ENCODE assay signal across 1 cellular context in the genomic region with DNA sequence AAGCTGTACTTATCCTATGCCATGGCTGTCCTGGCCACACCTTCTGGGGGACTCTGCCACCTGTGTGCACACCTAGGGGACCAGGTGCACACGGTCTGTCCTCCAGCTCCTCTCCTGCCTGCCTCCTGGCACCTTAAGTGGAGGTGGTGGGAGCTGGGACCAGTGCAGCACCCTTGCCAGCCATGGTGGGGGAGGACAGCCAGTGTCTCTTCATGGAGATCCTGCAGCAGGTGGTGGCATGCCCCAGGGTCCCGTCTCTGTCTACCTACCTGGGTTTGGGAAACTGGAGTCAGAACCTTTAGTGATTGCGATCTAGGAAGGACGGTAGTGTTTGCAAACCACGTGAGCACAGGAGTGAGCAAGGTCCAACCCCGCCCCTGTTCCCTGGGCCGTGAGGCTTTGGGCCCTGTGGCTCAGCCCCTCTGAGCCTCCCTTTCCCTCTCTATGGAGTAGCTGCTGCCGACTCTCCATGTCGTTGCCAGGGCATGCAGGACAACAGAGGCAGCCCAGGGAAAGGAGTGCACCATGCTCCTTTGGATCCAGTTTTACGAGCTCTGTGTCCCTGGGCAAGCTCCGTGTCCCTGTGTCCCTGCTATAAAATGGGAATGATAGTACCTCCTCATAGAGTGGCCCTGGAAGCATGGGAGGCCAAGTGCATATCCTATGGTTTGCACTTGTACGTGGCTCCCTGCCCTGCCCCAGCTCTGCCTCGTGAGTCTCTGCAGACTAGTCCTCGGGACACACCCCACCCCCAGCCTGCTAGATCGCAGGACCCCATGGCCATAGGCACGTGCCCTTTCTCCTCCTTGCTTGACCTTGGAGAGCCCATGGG.
A peak's percentile ranks its signal among the peaks of the same experiment; 100 is the strongest.
TF ChIP-seq lines count a peak whose summit lies in the region.

No MANE protein-coding gene starts in this region.

TF ChIP-seq in HepG2, 621 proteins besides CTCF, POLR2A, EP300 and RAD21 (continued from another document and continues in another):
- TF ChIP-seq, protein P1, sequence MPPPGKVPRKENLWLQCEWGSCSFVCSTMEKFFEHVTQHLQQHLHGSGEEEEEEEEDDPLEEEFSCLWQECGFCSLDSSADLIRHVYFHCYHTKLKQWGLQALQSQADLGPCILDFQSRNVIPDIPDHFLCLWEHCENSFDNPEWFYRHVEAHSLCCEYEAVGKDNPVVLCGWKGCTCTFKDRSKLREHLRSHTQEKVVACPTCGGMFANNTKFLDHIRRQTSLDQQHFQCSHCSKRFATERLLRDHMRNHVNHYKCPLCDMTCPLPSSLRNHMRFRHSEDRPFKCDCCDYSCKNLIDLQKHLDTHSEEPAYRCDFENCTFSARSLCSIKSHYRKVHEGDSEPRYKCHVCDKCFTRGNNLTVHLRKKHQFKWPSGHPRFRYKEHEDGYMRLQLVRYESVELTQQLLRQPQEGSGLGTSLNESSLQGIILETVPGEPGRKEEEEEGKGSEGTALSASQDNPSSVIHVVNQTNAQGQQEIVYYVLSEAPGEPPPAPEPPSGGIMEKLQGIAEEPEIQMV (CRISPR knock-in tag; IDR thresholded peaks at IDR 0.05; ENCODE audit: low read depth) = peak; percentile 88; the same call in 1 of the 2 replicates
- TF ChIP-seq SP5 (CRISPR knock-in tag; IDR thresholded peaks at IDR 0.05; ENCODE audit: borderline replicate concordance, low read depth) = peak; percentile 98
- TF ChIP-seq JARID2 (CRISPR knock-in tag; IDR thresholded peaks at IDR 0.05; ENCODE audit: insufficient replicate concordance) = no peak
- TF ChIP-seq MXI1 (IDR thresholded peaks at IDR 0.05; ENCODE audit: borderline replicate concordance, low read depth, low read length) = 0 out of 3 replicates have a peak, but pooled peaks have one; percentile 30
- TF ChIP-seq, protein P2, sequence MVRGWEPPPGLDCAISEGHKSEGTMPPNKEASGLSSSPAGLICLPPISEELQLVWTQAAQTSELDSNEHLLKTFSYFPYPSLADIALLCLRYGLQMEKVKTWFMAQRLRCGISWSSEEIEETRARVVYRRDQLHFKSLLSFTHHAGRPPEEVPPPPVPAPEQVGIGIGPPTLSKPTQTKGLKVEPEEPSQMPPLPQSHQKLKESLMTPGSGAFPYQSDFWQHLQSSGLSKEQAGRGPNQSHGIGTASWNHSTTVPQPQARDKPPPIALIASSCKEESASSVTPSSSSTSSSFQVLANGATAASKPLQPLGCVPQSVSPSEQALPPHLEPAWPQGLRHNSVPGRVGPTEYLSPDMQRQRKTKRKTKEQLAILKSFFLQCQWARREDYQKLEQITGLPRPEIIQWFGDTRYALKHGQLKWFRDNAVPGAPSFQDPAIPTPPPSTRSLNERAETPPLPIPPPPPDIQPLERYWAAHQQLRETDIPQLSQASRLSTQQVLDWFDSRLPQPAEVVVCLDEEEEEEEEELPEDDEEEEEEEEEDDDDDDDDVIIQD (CRISPR knock-in tag; IDR thresholded peaks at IDR 0.05; ENCODE audit: low read depth) = no peak
- TF ChIP-seq ZNF75D (CRISPR knock-in tag; IDR thresholded peaks at IDR 0.05; ENCODE audit: borderline replicate concordance) = no peak
- no peak for TF ChIP-seq SMYD3 (CRISPR knock-in tag; IDR thresholded peaks at IDR 0.05)
- TF ChIP-seq ZNF766 (CRISPR knock-in tag; IDR thresholded peaks at IDR 0.05; ENCODE audit: borderline replicate concordance) = no peak
- no peak for TF ChIP-seq MED8 (CRISPR knock-in tag; IDR thresholded peaks at IDR 0.05; ENCODE audit: insufficient replicate concordance)
- TF ChIP-seq, protein P3, sequence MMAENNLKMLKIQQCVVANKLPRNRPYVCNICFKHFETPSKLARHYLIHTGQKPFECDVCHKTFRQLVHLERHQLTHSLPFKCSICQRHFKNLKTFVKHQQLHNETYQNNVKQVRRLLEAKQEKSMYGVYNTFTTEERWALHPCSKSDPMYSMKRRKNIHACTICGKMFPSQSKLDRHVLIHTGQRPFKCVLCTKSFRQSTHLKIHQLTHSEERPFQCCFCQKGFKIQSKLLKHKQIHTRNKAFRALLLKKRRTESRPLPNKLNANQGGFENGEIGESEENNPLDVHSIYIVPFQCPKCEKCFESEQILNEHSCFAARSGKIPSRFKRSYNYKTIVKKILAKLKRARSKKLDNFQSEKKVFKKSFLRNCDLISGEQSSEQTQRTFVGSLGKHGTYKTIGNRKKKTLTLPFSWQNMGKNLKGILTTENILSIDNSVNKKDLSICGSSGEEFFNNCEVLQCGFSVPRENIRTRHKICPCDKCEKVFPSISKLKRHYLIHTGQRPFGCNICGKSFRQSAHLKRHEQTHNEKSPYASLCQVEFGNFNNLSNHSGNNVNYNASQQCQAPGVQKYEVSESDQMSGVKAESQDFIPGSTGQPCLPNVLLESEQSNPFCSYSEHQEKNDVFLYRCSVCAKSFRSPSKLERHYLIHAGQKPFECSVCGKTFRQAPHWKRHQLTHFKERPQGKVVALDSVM (CRISPR knock-in tag; IDR thresholded peaks at IDR 0.05) = peak; percentile 74
- no peak for TF ChIP-seq ZNF577 (CRISPR knock-in tag; IDR thresholded peaks at IDR 0.05; ENCODE audit: borderline replicate concordance, low read depth)
- 0 out of 2 replicates have a peak, but pooled peaks have one; percentile 22 for TF ChIP-seq ETV6 (CRISPR knock-in tag; conservative IDR thresholded peaks at IDR 0.05)
- TF ChIP-seq FOXO1 (CRISPR knock-in tag; IDR thresholded peaks at IDR 0.05) = peak; percentile 10; the same call in 1 of the 2 replicates
- TF ChIP-seq, protein P4, sequence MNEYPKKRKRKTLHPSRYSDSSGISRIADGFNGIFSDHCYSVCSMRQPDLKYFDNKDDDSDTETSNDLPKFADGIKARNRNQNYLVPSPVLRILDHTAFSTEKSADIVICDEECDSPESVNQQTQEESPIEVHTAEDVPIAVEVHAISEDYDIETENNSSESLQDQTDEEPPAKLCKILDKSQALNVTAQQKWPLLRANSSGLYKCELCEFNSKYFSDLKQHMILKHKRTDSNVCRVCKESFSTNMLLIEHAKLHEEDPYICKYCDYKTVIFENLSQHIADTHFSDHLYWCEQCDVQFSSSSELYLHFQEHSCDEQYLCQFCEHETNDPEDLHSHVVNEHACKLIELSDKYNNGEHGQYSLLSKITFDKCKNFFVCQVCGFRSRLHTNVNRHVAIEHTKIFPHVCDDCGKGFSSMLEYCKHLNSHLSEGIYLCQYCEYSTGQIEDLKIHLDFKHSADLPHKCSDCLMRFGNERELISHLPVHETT (CRISPR knock-in tag; conservative IDR thresholded peaks at IDR 0.05) = 0 out of 2 replicates have a peak, but pooled peaks have one; percentile 21
- TF ChIP-seq LCORL (IDR thresholded peaks at IDR 0.05) = no peak
- no peak; the same call in 1 of the 2 replicates for TF ChIP-seq LCORL (CRISPR knock-in tag; IDR thresholded peaks at IDR 0.05)
- no peak for TF ChIP-seq ZNF563 (CRISPR knock-in tag; IDR thresholded peaks at IDR 0.05)
- no peak for TF ChIP-seq MAFK (conservative IDR thresholded peaks at IDR 0.05 in 1 of 2, IDR thresholded peaks at IDR 0.05 in 1 of 2; ENCODE audit: low read length in 2 of 2)
- TF ChIP-seq HHEX (CRISPR knock-in tag; IDR thresholded peaks at IDR 0.05) = no peak
- TF ChIP-seq THYN1 (CRISPR knock-in tag; IDR thresholded peaks at IDR 0.05; ENCODE audit: borderline replicate concordance, low read depth) = no peak
- TF ChIP-seq ZNF124 (CRISPR knock-in tag; IDR thresholded peaks at IDR 0.05) = peak; percentile 79; the same call in 1 of the 2 replicates
- no peak for TF ChIP-seq ZNF615 (CRISPR knock-in tag; IDR thresholded peaks at IDR 0.05; ENCODE audit: borderline replicate concordance)
- no peak for TF ChIP-seq NCOR1 (IDR thresholded peaks at IDR 0.05; ENCODE audit: borderline replicate concordance, low read length)
- no peak for TF ChIP-seq ZNF7 (CRISPR knock-in tag; IDR thresholded peaks at IDR 0.05)
- no peak for TF ChIP-seq NAIF1 (CRISPR knock-in tag; IDR thresholded peaks at IDR 0.05; ENCODE audit: borderline replicate concordance)
- TF ChIP-seq, protein P5, sequence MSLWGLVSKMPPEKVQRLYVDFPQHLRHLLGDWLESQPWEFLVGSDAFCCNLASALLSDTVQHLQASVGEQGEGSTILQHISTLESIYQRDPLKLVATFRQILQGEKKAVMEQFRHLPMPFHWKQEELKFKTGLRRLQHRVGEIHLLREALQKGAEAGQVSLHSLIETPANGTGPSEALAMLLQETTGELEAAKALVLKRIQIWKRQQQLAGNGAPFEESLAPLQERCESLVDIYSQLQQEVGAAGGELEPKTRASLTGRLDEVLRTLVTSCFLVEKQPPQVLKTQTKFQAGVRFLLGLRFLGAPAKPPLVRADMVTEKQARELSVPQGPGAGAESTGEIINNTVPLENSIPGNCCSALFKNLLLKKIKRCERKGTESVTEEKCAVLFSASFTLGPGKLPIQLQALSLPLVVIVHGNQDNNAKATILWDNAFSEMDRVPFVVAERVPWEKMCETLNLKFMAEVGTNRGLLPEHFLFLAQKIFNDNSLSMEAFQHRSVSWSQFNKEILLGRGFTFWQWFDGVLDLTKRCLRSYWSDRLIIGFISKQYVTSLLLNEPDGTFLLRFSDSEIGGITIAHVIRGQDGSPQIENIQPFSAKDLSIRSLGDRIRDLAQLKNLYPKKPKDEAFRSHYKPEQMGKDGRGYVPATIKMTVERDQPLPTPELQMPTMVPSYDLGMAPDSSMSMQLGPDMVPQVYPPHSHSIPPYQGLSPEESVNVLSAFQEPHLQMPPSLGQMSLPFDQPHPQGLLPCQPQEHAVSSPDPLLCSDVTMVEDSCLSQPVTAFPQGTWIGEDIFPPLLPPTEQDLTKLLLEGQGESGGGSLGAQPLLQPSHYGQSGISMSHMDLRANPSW (CRISPR knock-in tag; IDR thresholded peaks at IDR 0.05; ENCODE audit: borderline replicate concordance) = no peak; the same call in 1 of the 2 replicates
- TF ChIP-seq HDAC2 (CRISPR knock-in tag; IDR thresholded peaks at IDR 0.05) = peak; percentile 62; the same call in 1 of the 2 replicates
- TF ChIP-seq SALL1 (CRISPR knock-in tag; IDR thresholded peaks at IDR 0.05) = peak; percentile 66
- peak; percentile 29; the same call in 1 of the 2 replicates for TF ChIP-seq KAT7 (CRISPR knock-in tag; IDR thresholded peaks at IDR 0.05; ENCODE audit: borderline replicate concordance)
- TF ChIP-seq, protein P6, sequence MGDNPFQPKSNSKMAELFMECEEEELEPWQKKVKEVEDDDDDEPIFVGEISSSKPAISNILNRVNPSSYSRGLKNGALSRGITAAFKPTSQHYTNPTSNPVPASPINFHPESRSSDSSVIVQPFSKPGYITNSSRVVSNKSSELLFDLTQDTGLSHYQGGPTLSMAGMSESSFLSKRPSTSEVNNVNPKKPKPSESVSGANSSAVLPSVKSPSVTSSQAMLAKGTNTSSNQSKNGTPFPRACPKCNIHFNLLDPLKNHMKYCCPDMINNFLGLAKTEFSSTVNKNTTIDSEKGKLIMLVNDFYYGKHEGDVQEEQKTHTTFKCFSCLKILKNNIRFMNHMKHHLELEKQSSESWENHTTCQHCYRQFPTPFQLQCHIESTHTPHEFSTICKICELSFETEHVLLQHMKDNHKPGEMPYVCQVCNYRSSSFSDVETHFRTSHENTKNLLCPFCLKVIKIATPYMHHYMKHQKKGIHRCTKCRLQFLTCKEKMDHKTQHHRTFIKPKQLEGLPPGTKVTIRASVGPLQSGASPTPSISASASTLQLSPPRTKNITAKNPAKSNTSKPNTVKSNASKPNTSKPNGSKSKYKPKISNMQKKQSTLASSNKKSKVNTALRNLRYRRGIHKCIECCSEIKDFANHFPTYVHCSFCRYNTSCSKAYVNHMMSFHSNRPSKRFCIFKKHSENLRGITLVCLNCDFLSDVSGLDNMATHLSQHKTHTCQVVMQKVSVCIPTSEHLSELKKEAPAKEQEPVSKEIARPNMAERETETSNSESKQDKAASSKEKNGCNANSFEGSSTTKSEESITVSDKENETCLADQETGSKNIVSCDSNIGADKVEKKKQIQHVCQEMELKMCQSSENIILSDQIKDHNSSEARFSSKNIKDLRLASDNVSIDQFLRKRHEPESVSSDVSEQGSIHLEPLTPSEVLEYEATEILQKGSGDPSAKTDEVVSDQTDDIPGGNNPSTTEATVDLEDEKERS (CRISPR knock-in tag; IDR thresholded peaks at IDR 0.05) = 0 out of 2 replicates have a peak, but pooled peaks have one; percentile 35
- no peak for TF ChIP-seq PHB2 (IDR thresholded peaks at IDR 0.05; ENCODE audit: partially characterized antibody)
- TF ChIP-seq SCMH1 (CRISPR knock-in tag; IDR thresholded peaks at IDR 0.05; ENCODE audit: borderline replicate concordance) = no peak
- TF ChIP-seq FOXP1 (IDR thresholded peaks at IDR 0.05) = no peak
- no peak for TF ChIP-seq FOXP1 (CRISPR knock-in tag; IDR thresholded peaks at IDR 0.05)
- TF ChIP-seq ZNF567 (CRISPR knock-in tag; IDR thresholded peaks at IDR 0.05; ENCODE audit: borderline replicate concordance) = no peak
- peak; percentile 32; the same call in 1 of the 2 replicates for TF ChIP-seq SPEN (CRISPR knock-in tag; IDR thresholded peaks at IDR 0.05; ENCODE audit: low read depth)
- TF ChIP-seq TP53 (CRISPR knock-in tag; conservative IDR thresholded peaks at IDR 0.05) = no peak
- TF ChIP-seq CAMTA2 (CRISPR knock-in tag; IDR thresholded peaks at IDR 0.05; ENCODE audit: borderline replicate concordance) = 0 out of 2 replicates have a peak, but pooled peaks have one; percentile 30
- peak; percentile 50 for TF ChIP-seq ZMYM4 (CRISPR knock-in tag; IDR thresholded peaks at IDR 0.05)
- TF ChIP-seq, protein P7, sequence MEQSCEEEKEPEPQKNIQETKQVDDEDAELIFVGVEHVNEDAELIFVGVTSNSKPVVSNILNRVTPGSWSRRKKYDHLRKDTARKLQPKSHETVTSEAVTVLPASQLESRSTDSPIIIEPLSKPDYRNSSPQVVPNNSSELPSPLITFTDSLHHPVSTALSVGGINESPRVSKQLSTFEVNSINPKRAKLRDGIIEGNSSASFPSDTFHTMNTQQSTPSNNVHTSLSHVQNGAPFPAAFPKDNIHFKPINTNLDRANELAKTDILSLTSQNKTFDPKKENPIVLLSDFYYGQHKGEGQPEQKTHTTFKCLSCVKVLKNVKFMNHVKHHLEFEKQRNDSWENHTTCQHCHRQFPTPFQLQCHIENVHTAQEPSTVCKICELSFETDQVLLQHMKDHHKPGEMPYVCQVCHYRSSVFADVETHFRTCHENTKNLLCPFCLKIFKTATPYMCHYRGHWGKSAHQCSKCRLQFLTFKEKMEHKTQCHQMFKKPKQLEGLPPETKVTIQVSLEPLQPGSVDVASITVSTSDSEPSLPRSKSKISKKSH (CRISPR knock-in tag; IDR thresholded peaks at IDR 0.05; ENCODE audit: borderline replicate concordance) = peak; percentile 80
- 0 out of 2 replicates have a peak, but pooled peaks have one; percentile 26 for TF ChIP-seq TGIF2 (CRISPR knock-in tag; IDR thresholded peaks at IDR 0.05)
- TF ChIP-seq NFRKB (IDR thresholded peaks at IDR 0.05) = no peak
- TF ChIP-seq, protein P8, sequence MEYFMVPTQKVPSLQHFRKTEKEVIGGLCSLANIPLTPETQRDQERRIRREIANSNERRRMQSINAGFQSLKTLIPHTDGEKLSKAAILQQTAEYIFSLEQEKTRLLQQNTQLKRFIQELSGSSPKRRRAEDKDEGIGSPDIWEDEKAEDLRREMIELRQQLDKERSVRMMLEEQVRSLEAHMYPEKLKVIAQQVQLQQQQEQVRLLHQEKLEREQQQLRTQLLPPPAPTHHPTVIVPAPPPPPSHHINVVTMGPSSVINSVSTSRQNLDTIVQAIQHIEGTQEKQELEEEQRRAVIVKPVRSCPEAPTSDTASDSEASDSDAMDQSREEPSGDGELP (IDR thresholded peaks at IDR 0.05; ENCODE audit: borderline replicate concordance, low read depth) = no peak
- TF ChIP-seq, protein P9, sequence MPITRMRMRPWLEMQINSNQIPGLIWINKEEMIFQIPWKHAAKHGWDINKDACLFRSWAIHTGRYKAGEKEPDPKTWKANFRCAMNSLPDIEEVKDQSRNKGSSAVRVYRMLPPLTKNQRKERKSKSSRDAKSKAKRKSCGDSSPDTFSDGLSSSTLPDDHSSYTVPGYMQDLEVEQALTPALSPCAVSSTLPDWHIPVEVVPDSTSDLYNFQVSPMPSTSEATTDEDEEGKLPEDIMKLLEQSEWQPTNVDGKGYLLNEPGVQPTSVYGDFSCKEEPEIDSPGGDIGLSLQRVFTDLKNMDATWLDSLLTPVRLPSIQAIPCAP (CRISPR knock-in tag; IDR thresholded peaks at IDR 0.05; ENCODE audit: low read depth) = no peak
- peak; percentile 11; the same call in 1 of the 2 replicates for TF ChIP-seq SOX5 (CRISPR knock-in tag; IDR thresholded peaks at IDR 0.05; ENCODE audit: borderline replicate concordance)
- no peak for TF ChIP-seq IRX3 (CRISPR knock-in tag; IDR thresholded peaks at IDR 0.05; ENCODE audit: borderline replicate concordance, low read depth)
